Comparison of ENCODE assay signal across 10 cellular contexts in genomic region chr1:11803924-11804665, GRCh38. TPM values are rescaled to one million over a fixed set of nuclear protein-coding genes. Genes with fewer than 3 reads are reported as not detected.
DNase-seq lines count a peak whose midpoint lies in the region; ATAC-seq, FAIRE-seq and TF ChIP-seq lines count a peak whose summit lies in the region.
"Not testable (repeated sequence)": the region's sequence is repeated elsewhere in the genome, so short reads cannot be mapped to it uniquely, and the experiment has no call there.
"Had no signal": no experiment of that assay in that cellular context is flagged by ENCODE, and none has a peak within 500 bp of the region (broad histone marks: within the 10 kb centered on the region; RNA-seq: fewer than 3 reads in every experiment).

No MANE protein-coding gene starts in this region.

- not testable (repeated sequence) for H3K9me3 ChIP-seq in SU-DHL-6 (ENCODE audit: insufficient read depth, low read length); keratinocyte (ENCODE audit: control insufficient read depth, low read depth, low read length); neuron (ENCODE audit: low read length); stomach smooth muscle (ENCODE audit: control insufficient read depth in 2 of 2, low read length in 2 of 2)

- H3K4me2 ChIP-seq in SU-DHL-6 (ENCODE audit: low read depth, low read length, poor library complexity, severe bottlenecking): peak overlapping the region; percentile 99
- peak overlapping the region; percentile 100 for H3K4me2 ChIP-seq in keratinocyte (ENCODE audit: control insufficient read depth, extremely low read depth, insufficient read depth, low read depth, low read length)

- H3K4me3 ChIP-seq in AG10803 (ENCODE audit: low read length): peak overlapping the region; percentile 93
- peak overlapping the region; percentile 84; the same call in 1 of the 2 replicates for H3K4me3 ChIP-seq in HFF-Myc (replicated peaks; ENCODE audit: low read depth, low read length)
- H3K4me3 ChIP-seq in SU-DHL-6 (ENCODE audit: insufficient read depth, low read length, poor library complexity, severe bottlenecking): peak overlapping the region; percentile 86
- H3K4me3 ChIP-seq in keratinocyte (ENCODE audit: control insufficient read depth in 2 of 3, extremely low read depth in 1 of 3, insufficient read depth in 2 of 3, low read depth in 1 of 3, low read length in 3 of 3): peak overlapping the region in 2 of 3 experiments; percentile 84 to 98
- H3K4me3 ChIP-seq in neuron (ENCODE audit: low read length): peak overlapping the region; percentile 78
- H3K4me3 ChIP-seq in stomach smooth muscle (ENCODE audit: low read length in 2 of 2): peak overlapping the region; percentile 91 to 93

- not testable (repeated sequence) for FAIRE-seq in keratinocyte (lab: Jason Lieb, UNC)

- peaks cover 49% of the 10 kb centered on the region for H3K4me1 ChIP-seq in keratinocyte (ENCODE audit: control insufficient read depth, extremely low read depth, insufficient read depth, low read length)
- peaks cover 49% of the 10 kb centered on the region for H3K4me1 ChIP-seq in neuron (ENCODE audit: insufficient read depth, low read length)
- peaks cover 51% of the 10 kb centered on the region for H3K4me1 ChIP-seq in stomach smooth muscle (ENCODE audit: control insufficient read depth, insufficient read depth, low read length)

- not testable (repeated sequence) for ATAC-seq in activated naive CD8-positive, alpha-beta T cell treated with anti-CD3 and anti-CD28 coated beads, Interleukin-2, amount 50 U/mL, for 24 hours

- H3K27ac Mint-ChIP-seq in activated naive CD8-positive, alpha-beta T cell treated with anti-CD3 and anti-CD28 coated beads, Interleukin-2, amount 50 U/mL, for 24 hours: peak overlapping the region; percentile 96
- peak overlapping the region; percentile 13 for H3K27ac Mint-ChIP-seq in endothelial cell (ENCODE audit: unreplicated experiment)

- TF ChIP-seq CTCF in AG10803 (conservative IDR thresholded peaks at IDR 0.05; ENCODE audit: low read length); HFF-Myc (IDR thresholded peaks at IDR 0.05; ENCODE audit: low read depth, low read length, missing control alignments); SU-DHL-6 (IDR thresholded peaks at IDR 0.05; ENCODE audit: insufficient read depth, low read length, poor library complexity, severe bottlenecking); endothelial cell (IDR thresholded peaks at IDR 0.05; ENCODE audit: unreplicated experiment); keratinocyte (optimal IDR thresholded peaks at IDR 0.05 in 1 of 3, IDR thresholded peaks at IDR 0.05 in 1 of 3, conservative IDR thresholded peaks at IDR 0.05 in 1 of 3; ENCODE audit: extremely low read depth in 1 of 3, insufficient read depth in 2 of 3, low read length in 3 of 3): not testable (repeated sequence)

- H3K36me3 Mint-ChIP-seq in activated naive CD8-positive, alpha-beta T cell treated with anti-CD3 and anti-CD28 coated beads, Interleukin-2, amount 50 U/mL, for 24 hours (ENCODE audit: low read depth): not testable (repeated sequence)
- H3K36me3 Mint-ChIP-seq in endothelial cell (ENCODE audit: low read depth, unreplicated experiment): peaks cover 13% of the 10 kb centered on the region

- not testable (repeated sequence) for H3K36me3 ChIP-seq in SU-DHL-6 (ENCODE audit: low read length)
- peaks cover 14% of the 10 kb centered on the region in 2 experiments for H3K36me3 ChIP-seq in keratinocyte (ENCODE audit: control insufficient read depth in 2 of 2, extremely low read depth in 1 of 2, insufficient read depth in 2 of 2, low read length in 2 of 2)
- peaks cover 43% of the 10 kb centered on the region for H3K36me3 ChIP-seq in neuron (ENCODE audit: insufficient read depth, low read length)
- peaks cover 13 to 16% of the 10 kb centered on the region in 2 donors for H3K36me3 ChIP-seq in stomach smooth muscle (ENCODE audit: control insufficient read depth in 2 of 2, insufficient read depth in 2 of 2, low read length in 2 of 2)

- peak overlapping the region; percentile 82 for H3K27ac ChIP-seq in SU-DHL-6 (ENCODE audit: low read depth, low read length)
- H3K27ac ChIP-seq in keratinocyte (ENCODE audit: control insufficient read depth, insufficient read depth, low read length): peak overlapping the region; percentile 94
- peak overlapping the region; percentile 96 for H3K27ac ChIP-seq in stomach smooth muscle (ENCODE audit: low read length)

- H3K9me3 Mint-ChIP-seq in activated naive CD8-positive, alpha-beta T cell treated with anti-CD3 and anti-CD28 coated beads, Interleukin-2, amount 50 U/mL, for 24 hours; endothelial cell (ENCODE audit: unreplicated experiment): not testable (repeated sequence)

- H3K27me3 ChIP-seq in SU-DHL-6 (ENCODE audit: low read length); keratinocyte (ENCODE audit: control insufficient read depth, extremely low read depth, insufficient read depth, low read length); neuron (ENCODE audit: insufficient read depth, low read length); stomach smooth muscle (ENCODE audit: control insufficient read depth in 1 of 2, insufficient read depth in 2 of 2, low read length in 2 of 2): not testable (repeated sequence)

- H3K79me2 ChIP-seq in SU-DHL-6 (ENCODE audit: insufficient read depth, low read length): peaks cover 40% of the 10 kb centered on the region
- peaks cover 27% of the 10 kb centered on the region for H3K79me2 ChIP-seq in keratinocyte (ENCODE audit: control insufficient read depth, insufficient read depth, low read length)

- not testable (repeated sequence) for H3K9me1 ChIP-seq in keratinocyte (ENCODE audit: control insufficient read depth, extremely low read depth, insufficient read depth, low read length)

- dilution Hi-C loops in keratinocyte (cut with MboI; ENCODE audit: extremely low pct_ligation_motif_present, low sequenced_read_pairs): not testable (repeated sequence)

- H4K20me1 ChIP-seq in SU-DHL-6 (ENCODE audit: low read depth, low read length); keratinocyte (ENCODE audit: control insufficient read depth, extremely low read depth, insufficient read depth, low read length): not testable (repeated sequence)

- H3K9ac ChIP-seq in SU-DHL-6 (ENCODE audit: low read length): peak overlapping the region; percentile 88
- H3K9ac ChIP-seq in keratinocyte (ENCODE audit: control insufficient read depth, extremely low read depth, insufficient read depth, low read length): peak overlapping the region; percentile 26
- H3K9ac ChIP-seq in stomach smooth muscle (ENCODE audit: low read length in 2 of 2): peak overlapping the region in 1 of 2 donors; percentile 92

- not testable (repeated sequence) for H3F3A ChIP-seq in SU-DHL-6 (ENCODE audit: insufficient read depth)

- peak overlapping the region; percentile 94 for H3K4me3 Mint-ChIP-seq in activated naive CD8-positive, alpha-beta T cell treated with anti-CD3 and anti-CD28 coated beads, Interleukin-2, amount 50 U/mL, for 24 hours
- H3K4me3 Mint-ChIP-seq in endothelial cell (ENCODE audit: unreplicated experiment): peak overlapping the region; percentile 86

- H3K4me1 Mint-ChIP-seq in activated naive CD8-positive, alpha-beta T cell treated with anti-CD3 and anti-CD28 coated beads, Interleukin-2, amount 50 U/mL, for 24 hours: peaks cover 58% of the 10 kb centered on the region
- peaks cover 43% of the 10 kb centered on the region for H3K4me1 Mint-ChIP-seq in endothelial cell (ENCODE audit: unreplicated experiment)

- H2AFZ ChIP-seq in SU-DHL-6 (ENCODE audit: low read depth, low read length, severe bottlenecking); keratinocyte (ENCODE audit: control insufficient read depth, low read length); neuron (ENCODE audit: low read depth, low read length): not testable (repeated sequence)

- not testable (repeated sequence) for DNase-seq in AG10803 (ENCODE audit: low read depth); HFF-Myc (ENCODE audit: extremely low read depth, low read depth); activated naive CD8-positive, alpha-beta T cell treated with anti-CD3 and anti-CD28 coated beads, Interleukin-2, amount 50 U/mL, for 24 hours; endothelial cell (ENCODE audit: low spot score); keratinocyte (ENCODE audit: low read depth, low spot score)

- H3K27me3 Mint-ChIP-seq in activated naive CD8-positive, alpha-beta T cell treated with anti-CD3 and anti-CD28 coated beads, Interleukin-2, amount 50 U/mL, for 24 hours: not testable (repeated sequence)
- H3K27me3 Mint-ChIP-seq in endothelial cell (ENCODE audit: unreplicated experiment): peaks cover 12% of the 10 kb centered on the region

- H3K9me2 ChIP-seq in SU-DHL-6 (replicated peaks; ENCODE audit: insufficient read depth, low read length): not testable (repeated sequence)

RNA-seq across cellular contexts. Expression of gene MTHFR, which starts 1.7 kb away (rescaled TPM):
- total RNA-seq in endothelial cell (ENCODE audit: unreplicated experiment): 27.2 TPM
- polyA plus RNA-seq in keratinocyte: 5.1 to 8.3 TPM (median 5.2 TPM) in 3 replicates
- 3.8 TPM for polyA plus RNA-seq in keratinocyte (2011; ENCODE audit: low read depth)
- 2.1 and 3.4 TPM in 2 replicates for polyA plus RNA-seq in keratinocyte (2011; cell fraction: cytosol; rRNA removed)
- 11.3 and 14.8 TPM in 2 replicates for polyA plus RNA-seq in keratinocyte (2011; cell fraction: nucleus; rRNA removed)
- 4.2 and 6.4 TPM in 2 replicates for polyA plus RNA-seq in keratinocyte (2012; ENCODE audit: low replicate concordance)
- 12.4 to 12.7 TPM (median 12.6 TPM) in 3 replicates for polyA minus RNA-seq in keratinocyte
- polyA minus RNA-seq in keratinocyte (2011; cell fraction: cytosol; rRNA and poly(A)+ RNA removed): 6.5 TPM
- 17.3 TPM in 2 replicates for polyA minus RNA-seq in keratinocyte (2011; cell fraction: nucleus; rRNA and poly(A)+ RNA removed)

RNA-seq across cellular contexts. Expression of gene CLCN6, which starts 1.9 kb away (rescaled TPM):
- total RNA-seq in endothelial cell (ENCODE audit: unreplicated experiment): 42.9 TPM
- 5.2 to 9.8 TPM (median 7.4 TPM) in 3 replicates for polyA plus RNA-seq in keratinocyte
- polyA plus RNA-seq in keratinocyte (2011; ENCODE audit: low read depth): 2.0 TPM
- 2.7 and 2.9 TPM in 2 replicates for polyA plus RNA-seq in keratinocyte (2011; cell fraction: cytosol; rRNA removed)
- polyA plus RNA-seq in keratinocyte (2011; cell fraction: nucleus; rRNA removed): 36.0 and 38.6 TPM in 2 replicates
- polyA plus RNA-seq in keratinocyte (2012; ENCODE audit: low replicate concordance): 4.5 and 8.1 TPM in 2 replicates
- polyA minus RNA-seq in keratinocyte: 5.0 to 12.1 TPM (median 7.7 TPM) in 3 replicates
- 3.1 TPM for polyA minus RNA-seq in keratinocyte (2011; cell fraction: cytosol; rRNA and poly(A)+ RNA removed)
- polyA minus RNA-seq in keratinocyte (2011; cell fraction: nucleus; rRNA and poly(A)+ RNA removed): 11.4 and 19.6 TPM in 2 replicates

RNA-seq across cellular contexts. Expression of gene C1orf167, which starts 42.1 kb away (rescaled TPM):
- total RNA-seq in endothelial cell (ENCODE audit: unreplicated experiment): 0.44 TPM
- polyA plus RNA-seq in keratinocyte: not detected in 3 replicates
- not detected for polyA plus RNA-seq in keratinocyte (2011; ENCODE audit: low read depth)
- not detected in 2 replicates for polyA plus RNA-seq in keratinocyte (2011; cell fraction: cytosol; rRNA removed)
- not detected in 2 replicates for polyA plus RNA-seq in keratinocyte (2011; cell fraction: nucleus; rRNA removed)
- polyA plus RNA-seq in keratinocyte (2012; ENCODE audit: low replicate concordance): 0.62 TPM in 1 of 2 replicates, not detected in the other
- polyA minus RNA-seq in keratinocyte: not detected in 3 replicates
- not detected for polyA minus RNA-seq in keratinocyte (2011; cell fraction: cytosol; rRNA and poly(A)+ RNA removed)
- not detected in 2 replicates for polyA minus RNA-seq in keratinocyte (2011; cell fraction: nucleus; rRNA and poly(A)+ RNA removed)

RNA-seq across cellular contexts. Expression of gene NPPA, which starts 43.5 kb away (rescaled TPM):
- total RNA-seq in endothelial cell (ENCODE audit: unreplicated experiment): not detected
- not detected in 3 replicates for polyA plus RNA-seq in keratinocyte
- not detected for polyA plus RNA-seq in keratinocyte (2011; ENCODE audit: low read depth)
- not detected in 2 replicates for polyA plus RNA-seq in keratinocyte (2011; cell fraction: cytosol; rRNA removed)
- polyA plus RNA-seq in keratinocyte (2011; cell fraction: nucleus; rRNA removed): not detected in 2 replicates
- 0.47 TPM in 1 of 2 replicates, not detected in the other for polyA plus RNA-seq in keratinocyte (2012; ENCODE audit: low replicate concordance)
- polyA minus RNA-seq in keratinocyte: not detected in 3 replicates
- not detected for polyA minus RNA-seq in keratinocyte (2011; cell fraction: cytosol; rRNA and poly(A)+ RNA removed)
- not detected in 2 replicates for polyA minus RNA-seq in keratinocyte (2011; cell fraction: nucleus; rRNA and poly(A)+ RNA removed)
- total RNA-seq: ureter had no signal

RNA-seq across cellular contexts. Expression of gene NPPB, which starts 54.6 kb away (rescaled TPM):
- total RNA-seq in endothelial cell (ENCODE audit: unreplicated experiment): not detected
- not detected in 3 replicates for polyA plus RNA-seq in keratinocyte
- polyA plus RNA-seq in keratinocyte (2011; ENCODE audit: low read depth): not detected
- not detected in 2 replicates for polyA plus RNA-seq in keratinocyte (2011; cell fraction: cytosol; rRNA removed)
- polyA plus RNA-seq in keratinocyte (2011; cell fraction: nucleus; rRNA removed): not detected in 2 replicates
- polyA plus RNA-seq in keratinocyte (2012; ENCODE audit: low replicate concordance): not detected in 2 replicates
- not detected in 3 replicates for polyA minus RNA-seq in keratinocyte
- not detected for polyA minus RNA-seq in keratinocyte (2011; cell fraction: cytosol; rRNA and poly(A)+ RNA removed)
- polyA minus RNA-seq in keratinocyte (2011; cell fraction: nucleus; rRNA and poly(A)+ RNA removed): not detected in 2 replicates
- total RNA-seq: lung microvascular endothelial cell, ureter had no signal
